ENCODE assay signal across 1 cellular context in genomic region chr7:12423995-12424745, GRCh38.
TF ChIP-seq lines count a peak whose summit lies in the region.

No MANE protein-coding gene starts in this region.

TF ChIP-seq in WTC11, 78 proteins besides CTCF, POLR2A, EP300 and RAD21 (continued from another document and continues in another):
- TF ChIP-seq ARID4B (CRISPR knock-in tag; IDR thresholded peaks at IDR 0.05; ENCODE audit: borderline replicate concordance) (no peak), ESRRA (CRISPR knock-in tag; IDR thresholded peaks at IDR 0.05; ENCODE audit: borderline replicate concordance) (no peak), CDX4 (CRISPR knock-in tag; IDR thresholded peaks at IDR 0.05; ENCODE audit: borderline replicate concordance) (no peak), TCF7 (CRISPR knock-in tag; IDR thresholded peaks at IDR 0.05; ENCODE audit: low read depth) (no peak), USF2 (CRISPR knock-in tag; IDR thresholded peaks at IDR 0.05) (peak; percentile 71), E2F4 (CRISPR knock-in tag; IDR thresholded peaks at IDR 0.05; ENCODE audit: borderline replicate concordance, low read depth) (no peak), SOX15 (CRISPR knock-in tag; IDR thresholded peaks at IDR 0.05) (no peak), GRHL2 (CRISPR knock-in tag; IDR thresholded peaks at IDR 0.05; ENCODE audit: insufficient replicate concordance, severe bottlenecking) (no peak), ATF1 (CRISPR knock-in tag; IDR thresholded peaks at IDR 0.05) (no peak), ZNF232 (CRISPR knock-in tag; IDR thresholded peaks at IDR 0.05) (no peak), ZNF532 (CRISPR knock-in tag; IDR thresholded peaks at IDR 0.05; ENCODE audit: borderline replicate concordance) (no peak), ZNF425 (CRISPR knock-in tag; conservative IDR thresholded peaks at IDR 0.05) (no peak), EMX1 (CRISPR knock-in tag; IDR thresholded peaks at IDR 0.05) (no peak), NR3C1 (CRISPR knock-in tag; conservative IDR thresholded peaks at IDR 0.05; ENCODE audit: low read depth) (no peak), SMAD3 (CRISPR knock-in tag; IDR thresholded peaks at IDR 0.05; ENCODE audit: borderline replicate concordance) (no peak), RELA (CRISPR knock-in tag; IDR thresholded peaks at IDR 0.05; ENCODE audit: borderline replicate concordance) (no peak), ZBTB21 (CRISPR knock-in tag; IDR thresholded peaks at IDR 0.05; ENCODE audit: borderline replicate concordance) (no peak), NFYB (CRISPR knock-in tag; conservative IDR thresholded peaks at IDR 0.05; ENCODE audit: low read depth) (no peak), ZSCAN18 (CRISPR knock-in tag; IDR thresholded peaks at IDR 0.05) (no peak), ZNF396 (CRISPR knock-in tag; IDR thresholded peaks at IDR 0.05; ENCODE audit: borderline replicate concordance) (no peak), GTF2I (CRISPR knock-in tag; conservative IDR thresholded peaks at IDR 0.05) (no peak), ZMAT4 (CRISPR knock-in tag; IDR thresholded peaks at IDR 0.05) (no peak), ZNF138 (CRISPR knock-in tag; conservative IDR thresholded peaks at IDR 0.05) (no peak), TEAD4 (CRISPR knock-in tag; IDR thresholded peaks at IDR 0.05) (no peak), JUN (CRISPR knock-in tag; IDR thresholded peaks at IDR 0.05) (no peak), TP53 (CRISPR knock-in tag; IDR thresholded peaks at IDR 0.05) (no peak), ZNF281 (CRISPR knock-in tag; IDR thresholded peaks at IDR 0.05) (no peak), ATF3 (CRISPR knock-in tag; conservative IDR thresholded peaks at IDR 0.05) (no peak), HMGXB4 (CRISPR knock-in tag; IDR thresholded peaks at IDR 0.05) (no peak), CBFB (CRISPR knock-in tag; IDR thresholded peaks at IDR 0.05; ENCODE audit: low read depth) (no peak), FOXJ3 (CRISPR knock-in tag; IDR thresholded peaks at IDR 0.05; ENCODE audit: borderline replicate concordance) (no peak), SP1 (CRISPR knock-in tag; conservative IDR thresholded peaks at IDR 0.05) (peak; percentile 57; the same call in 1 of the 2 replicates), PRRX2 (CRISPR knock-in tag; IDR thresholded peaks at IDR 0.05) (no peak)
